Comparison of ENCODE assay signal across 19 cellular contexts in the genomic region with DNA sequence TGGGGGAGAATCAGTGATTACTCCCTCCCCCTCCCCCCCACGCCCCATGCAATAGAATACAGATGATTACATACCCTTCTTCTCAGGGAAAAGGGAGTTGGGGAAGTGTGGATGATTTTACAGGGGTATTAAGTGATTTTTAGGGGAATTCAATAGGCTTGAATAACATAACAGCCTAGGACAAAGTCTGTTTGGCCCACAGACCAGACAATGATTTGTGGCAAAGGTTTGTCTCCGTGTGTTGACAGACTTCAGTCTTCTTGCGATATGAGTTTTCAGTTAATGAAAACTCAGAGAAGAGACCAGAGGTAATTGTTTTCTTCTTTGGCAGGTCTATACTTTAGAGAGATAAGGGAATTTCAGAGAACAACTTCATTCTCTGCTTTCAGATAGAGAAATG.
DNase-seq lines count a peak whose midpoint lies in the region; ATAC-seq and TF ChIP-seq lines count a peak whose summit lies in the region.
"Had no signal": no experiment of that assay in that cellular context is flagged by ENCODE, and none has a peak within 500 bp of the region (broad histone marks: within the 10 kb centered on the region; RNA-seq: fewer than 3 reads in every experiment).

No MANE protein-coding gene starts in this region.

- H3K4me3 Mint-ChIP-seq in T-helper 2 cell treated with Interferon-gamma antibody and Interleukin-4, amounts not matched to agents 5 μg/mL and 100 μg/mL, for 36 hours: peak overlapping the region; percentile 42
- H3K4me3 Mint-ChIP-seq: CD8-positive, alpha-beta T cell had no signal

- H3K36me3 Mint-ChIP-seq in T-helper 2 cell treated with Interferon-gamma antibody and Interleukin-4, amounts not matched to agents 5 μg/mL and 100 μg/mL, for 36 hours (ENCODE audit: low read depth): no peaks in the 10 kb centered on the region
- H3K36me3 Mint-ChIP-seq: CD8-positive, alpha-beta T cell had no signal

- no TSS peak for BruUV-seq in Panc1 (replicated peaks; lab: Mats Ljungman, UMichigan)

- in situ Hi-C loops in GM23248 (cut with MboI) (no loop called here), Panc1 (cut with HindIII; ENCODE audit: low pct_unique_long_range_greater_than_20kb, low sequenced_read_pairs) (no loop called here)

- H3K9me3 ChIP-seq in GM23248 (ENCODE audit: low read depth): no peaks in the 10 kb centered on the region
- H3K9me3 ChIP-seq in Panc1 (ENCODE audit: control insufficient read depth, insufficient read depth, low read depth, low read length): no peaks in the 10 kb centered on the region
- H3K9me3 ChIP-seq in liver (ENCODE audit: control insufficient read depth in 4 of 4, low read length in 3 of 4): peaks cover 0 to 3% (median 0%) of the 10 kb centered on the region in 4 donors
- H3K9me3 ChIP-seq: HAP-1, Peyer's patch, prostate gland had no signal

- H3K4me1 Mint-ChIP-seq in T-helper 2 cell treated with Interferon-gamma antibody and Interleukin-4, amounts not matched to agents 5 μg/mL and 100 μg/mL, for 36 hours (ENCODE audit: low read depth): peaks cover 43% of the 10 kb centered on the region

- TF ChIP-seq CTCF in Panc1 (IDR thresholded peaks at IDR 0.05) (no peak), liver (IDR thresholded peaks at IDR 0.05; ENCODE audit: low read depth, low read length, missing input control) (no peak)

- intact Hi-C loops in Panc1 (cut with micrococcal nuclease; ENCODE audit: unreplicated experiment): no loop called here

- H3K9me3 Mint-ChIP-seq in T-helper 2 cell treated with Interferon-gamma antibody and Interleukin-4, amounts not matched to agents 5 μg/mL and 100 μg/mL, for 36 hours: no peaks in the 10 kb centered on the region
- H3K9me3 Mint-ChIP-seq: CD8-positive, alpha-beta T cell had no signal

- H2AFZ ChIP-seq in GM23248: peak overlapping the region; percentile 21; the same call in 1 of the 2 replicates

- WGBS in GM23248 (ENCODE audit: low coverage in 1 of 2, low lambda C conversion rate in 2 of 2, missing lambda C conversion rate in 2 of 2), 2 experiments: 83 to 87% methylated on average over 3 of the region's 3 CpGs
- 56% methylated on average over 3 of the region's 3 CpGs for WGBS in liver

- H3F3A ChIP-seq in GM23248 (ENCODE audit: insufficient read depth): peaks cover 9% of the 10 kb centered on the region; the same call in 1 of the 2 replicates

- no peak overlapping the region for H3K4me2 ChIP-seq in GM23248 (ENCODE audit: unreplicated experiment)

- H3K27ac ChIP-seq in GM23248 (no peak overlapping the region), Panc1 (ENCODE audit: low read length) (peak overlapping the region; percentile 88), liver (ENCODE audit: low read depth in 1 of 2, low read length in 2 of 2) (no peak overlapping the region)
- H3K27ac ChIP-seq: Peyer's patch, prostate gland, spleen had no signal

- no peaks in the 10 kb centered on the region for H3K27me3 ChIP-seq in GM23248 (replicated peaks; ENCODE audit: insufficient read depth)
- no peaks in the 10 kb centered on the region for H3K27me3 ChIP-seq in Panc1 (ENCODE audit: control insufficient read depth, insufficient read depth, low read length)
- H3K27me3 ChIP-seq in liver (ENCODE audit: control insufficient read depth in 4 of 4, insufficient read depth in 4 of 4, low read length in 3 of 4): no peaks in the 10 kb centered on the region
- H3K27me3 ChIP-seq: Peyer's patch had no signal

- H3K36me3 ChIP-seq in GM23248 (ENCODE audit: low read depth) (no peaks in the 10 kb centered on the region), Panc1 (ENCODE audit: control insufficient read depth, insufficient read depth, low read length) (no peaks in the 10 kb centered on the region), liver (ENCODE audit: control insufficient read depth in 4 of 4, insufficient read depth in 3 of 4, low read depth in 1 of 4, low read length in 3 of 4) (no peaks in the 10 kb centered on the region)
- H3K36me3 ChIP-seq: HAP-1, Peyer's patch, prostate gland, spleen had no signal

- H3K4me3 ChIP-seq in GM23248 (no peak overlapping the region), Panc1 (ENCODE audit: low read depth in 2 of 2, low read length in 2 of 2) (no peak overlapping the region), liver (ENCODE audit: low read depth in 1 of 3, low read length in 3 of 3) (no peak overlapping the region)
- H3K4me3 ChIP-seq: HAP-1, Peyer's patch, prostate gland, spleen had no signal

- no peak for DNase-seq in T-helper 2 cell treated with Interferon-gamma antibody and Interleukin-4, amounts not matched to agents 5 μg/mL and 100 μg/mL, for 36 hours (ENCODE audit: low spot score)
- DNase-seq in T-helper 2 cell (no peak), GM23248 (no peak), Panc1 (ENCODE audit: low read depth, low spot score) (no peak), NCI-H748 (lab: John Stamatoyannopoulos, UW; ENCODE audit: unreplicated experiment) (no peak), NCI-H1694 (lab: John Stamatoyannopoulos, UW) (no peak)
- DNase-seq: caudate nucleus; CD8-positive, alpha-beta T cell; effector memory CD4-positive, alpha-beta T cell; EL; NCI-H1048; Peyer's patch; spleen; stimulated activated naive CD4-positive, alpha-beta T cell treated with Interleukin-2 at 50 U/mL for 16 hours; SW 1271 had no signal

- ATAC-seq in Panc1 (no peak), GM19035 (IDR thresholded peaks at IDR 0.05; ENCODE audit: unreplicated experiment) (no peak)
- ATAC-seq: CD8-positive, alpha-beta T cell had no signal

- POLR2A ChIA-PET in Panc1 (lab: Charles Lee): no interaction called here

- H4K20me1 ChIP-seq in GM23248 (ENCODE audit: insufficient read depth): no peaks in the 10 kb centered on the region

- CTCF ChIA-PET in Panc1 (lab: Charles Lee): no interaction called here

- no peaks in the 10 kb centered on the region for H3K9me2 ChIP-seq in GM23248 (ENCODE audit: insufficient read depth)

- H3K27me3 Mint-ChIP-seq in T-helper 2 cell treated with Interferon-gamma antibody and Interleukin-4, amounts not matched to agents 5 μg/mL and 100 μg/mL, for 36 hours (ENCODE audit: low read depth): peaks cover 1% of the 10 kb centered on the region

- no peak for TF ChIP-seq RAD21 in liver (IDR thresholded peaks at IDR 0.05)

- H3K27ac Mint-ChIP-seq in T-helper 2 cell treated with Interferon-gamma antibody and Interleukin-4, amounts not matched to agents 5 μg/mL and 100 μg/mL, for 36 hours: peak overlapping the region; percentile 55
- H3K27ac Mint-ChIP-seq: CD8-positive, alpha-beta T cell had no signal

- no peaks in the 10 kb centered on the region for H3K4me1 ChIP-seq in GM23248 (ENCODE audit: insufficient read depth)
- peaks cover 19% of the 10 kb centered on the region for H3K4me1 ChIP-seq in Panc1 (ENCODE audit: control insufficient read depth, insufficient read depth, low read length)
- H3K4me1 ChIP-seq in liver (ENCODE audit: control insufficient read depth in 4 of 4, insufficient read depth in 4 of 4, low read length in 3 of 4): peaks cover 3 to 17% (median 6%) of the 10 kb centered on the region in 4 donors
- H3K4me1 ChIP-seq: prostate gland had no signal

- no peaks in the 10 kb centered on the region for H3K79me2 ChIP-seq in GM23248 (ENCODE audit: insufficient read depth)

- H3K9ac ChIP-seq in GM23248 (no peak overlapping the region), liver (ENCODE audit: low read depth in 1 of 2, low read length in 2 of 2) (no peak overlapping the region)

TF ChIP-seq in liver, 16 proteins besides CTCF, POLR2A, EP300 and RAD21:
- TF ChIP-seq NR2F2 (IDR thresholded peaks at IDR 0.05) (no peak), HNF4A (conservative IDR thresholded peaks at IDR 0.05) (peak; percentile 28 to 31), SP1 (IDR thresholded peaks at IDR 0.05) (peak; percentile 27), HNF4G (IDR thresholded peaks at IDR 0.05) (no peak), FOXA2 (IDR thresholded peaks at IDR 0.05) (no peak), RXRA (IDR thresholded peaks at IDR 0.05) (no peak), FOXA1 (IDR thresholded peaks at IDR 0.05) (no peak), YY1 (IDR thresholded peaks at IDR 0.05) (no peak)
- TF ChIP-seq, protein P1, sequence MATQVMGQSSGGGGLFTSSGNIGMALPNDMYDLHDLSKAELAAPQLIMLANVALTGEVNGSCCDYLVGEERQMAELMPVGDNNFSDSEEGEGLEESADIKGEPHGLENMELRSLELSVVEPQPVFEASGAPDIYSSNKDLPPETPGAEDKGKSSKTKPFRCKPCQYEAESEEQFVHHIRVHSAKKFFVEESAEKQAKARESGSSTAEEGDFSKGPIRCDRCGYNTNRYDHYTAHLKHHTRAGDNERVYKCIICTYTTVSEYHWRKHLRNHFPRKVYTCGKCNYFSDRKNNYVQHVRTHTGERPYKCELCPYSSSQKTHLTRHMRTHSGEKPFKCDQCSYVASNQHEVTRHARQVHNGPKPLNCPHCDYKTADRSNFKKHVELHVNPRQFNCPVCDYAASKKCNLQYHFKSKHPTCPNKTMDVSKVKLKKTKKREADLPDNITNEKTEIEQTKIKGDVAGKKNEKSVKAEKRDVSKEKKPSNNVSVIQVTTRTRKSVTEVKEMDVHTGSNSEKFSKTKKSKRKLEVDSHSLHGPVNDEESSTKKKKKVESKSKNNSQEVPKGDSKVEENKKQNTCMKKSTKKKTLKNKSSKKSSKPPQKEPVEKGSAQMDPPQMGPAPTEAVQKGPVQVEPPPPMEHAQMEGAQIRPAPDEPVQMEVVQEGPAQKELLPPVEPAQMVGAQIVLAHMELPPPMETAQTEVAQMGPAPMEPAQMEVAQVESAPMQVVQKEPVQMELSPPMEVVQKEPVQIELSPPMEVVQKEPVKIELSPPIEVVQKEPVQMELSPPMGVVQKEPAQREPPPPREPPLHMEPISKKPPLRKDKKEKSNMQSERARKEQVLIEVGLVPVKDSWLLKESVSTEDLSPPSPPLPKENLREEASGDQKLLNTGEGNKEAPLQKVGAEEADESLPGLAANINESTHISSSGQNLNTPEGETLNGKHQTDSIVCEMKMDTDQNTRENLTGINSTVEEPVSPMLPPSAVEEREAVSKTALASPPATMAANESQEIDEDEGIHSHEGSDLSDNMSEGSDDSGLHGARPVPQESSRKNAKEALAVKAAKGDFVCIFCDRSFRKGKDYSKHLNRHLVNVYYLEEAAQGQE (IDR thresholded peaks at IDR 0.05): no peak
